In genomic region chr12:113154351-113154973, GRCh38 we compare ENCODE assay signal across 9 cellular contexts. TPM values are rescaled to one million over a fixed set of nuclear protein-coding genes. Genes with fewer than 3 reads are reported as not detected.
DNase-seq lines count a peak whose midpoint lies in the region; ATAC-seq, FAIRE-seq and TF ChIP-seq lines count a peak whose summit lies in the region.
"Had no signal": no experiment of that assay in that cellular context is flagged by ENCODE, and none has a peak within 500 bp of the region (broad histone marks: within the 10 kb centered on the region; RNA-seq: fewer than 3 reads in every experiment).

No MANE protein-coding gene starts in this region.

- H3K4me1 ChIP-seq in small intestine (ENCODE audit: control insufficient read depth in 2 of 2, insufficient read depth in 1 of 2, low read depth in 1 of 2, low read length in 1 of 2): no peaks in the 10 kb centered on the region
- H3K4me1 ChIP-seq in tibial nerve: peaks cover 0 to 39% (median 15%) of the 10 kb centered on the region in 4 donors

- peaks cover 0 to 15% of the 10 kb centered on the region in 2 donors for H3K36me3 Mint-ChIP-seq in naive B cell
- H3K36me3 Mint-ChIP-seq: activated naive CD4-positive, alpha-beta T cell treated with anti-CD3 and anti-CD28 coated beads, Interleukin-2, amount 50 U/mL, for 72 hours had no signal

- H3K4me3 ChIP-seq in small intestine (ENCODE audit: low read depth in 1 of 2, low read length in 2 of 2): peak overlapping the region in 1 of 2 donors; percentile 18
- H3K4me3 ChIP-seq in tibial nerve: peak overlapping the region in 1 of 4 donors; percentile 23

- FAIRE-seq in small intestine (lab: Jason Lieb, UNC): no peak

- no peak for TF ChIP-seq POLR2A in tibial nerve (IDR thresholded peaks at IDR 0.05)

- DNase-seq in DMS53 treated with DMSO at 0.1 percent for 48 hours (lab: John Stamatoyannopoulos, UW; ENCODE audit: unreplicated experiment) (peak; percentile 80), NCI-H146 (lab: John Stamatoyannopoulos, UW) (peak; percentile 52), dermis blood vessel endothelial cell (peak; percentile 56), naive B cell (no peak), small intestine (no peak), tibial nerve (ENCODE audit: low spot score in 2 of 2) (no peak)

- no peaks in the 10 kb centered on the region for H3K9me3 Mint-ChIP-seq in naive B cell
- H3K9me3 Mint-ChIP-seq: activated naive CD4-positive, alpha-beta T cell treated with anti-CD3 and anti-CD28 coated beads, Interleukin-2, amount 50 U/mL, for 72 hours had no signal

- H3K27ac Mint-ChIP-seq in naive B cell: no peak overlapping the region
- H3K27ac Mint-ChIP-seq: activated naive CD4-positive, alpha-beta T cell treated with anti-CD3 and anti-CD28 coated beads, Interleukin-2, amount 50 U/mL, for 72 hours had no signal

- 1 to 5% (median 3%) methylated on average over 41 to 51 of the region's 51 CpGs for WGBS in small intestine, 3 donors
- 6 to 22% methylated on average over 10 to 51 of the region's 51 CpGs for WGBS in tibial nerve, 2 donors

- H3K27me3 Mint-ChIP-seq in naive B cell: no peaks in the 10 kb centered on the region

- no peaks in the 10 kb centered on the region for H3K9me3 ChIP-seq in small intestine (ENCODE audit: control insufficient read depth, low read depth)
- H3K9me3 ChIP-seq in tibial nerve: no peaks in the 10 kb centered on the region

- ATAC-seq in naive B cell (ENCODE audit: low read depth in 2 of 2): peak; percentile 11 to 19
- no peak for ATAC-seq in GM19351 (IDR thresholded peaks at IDR 0.05; ENCODE audit: unreplicated experiment)
- no peak for ATAC-seq in HG03196 (IDR thresholded peaks at IDR 0.05; ENCODE audit: unreplicated experiment)

- peaks cover 0 to 2% of the 10 kb centered on the region in 2 donors for H3K27me3 ChIP-seq in small intestine (ENCODE audit: control insufficient read depth in 2 of 2, insufficient read depth in 2 of 2, low read length in 2 of 2)
- H3K27me3 ChIP-seq in tibial nerve: peaks cover 0 to 45% of the 10 kb centered on the region in 2 donors

- H3K27ac ChIP-seq in small intestine (ENCODE audit: low read depth in 1 of 2, low read length in 1 of 2): no peak overlapping the region
- no peak overlapping the region for H3K27ac ChIP-seq in tibial nerve

- H3K4me1 Mint-ChIP-seq in naive B cell: peaks cover 7 to 26% (median 17%) of the 10 kb centered on the region in 3 donors

- H3K36me3 ChIP-seq in small intestine (ENCODE audit: control insufficient read depth in 2 of 2, insufficient read depth in 2 of 2, low read length in 2 of 2) (peaks cover 7 to 8% of the 10 kb centered on the region in 2 donors), tibial nerve (peaks cover 0 to 23% (median 3%) of the 10 kb centered on the region in 3 donors)

- peak overlapping the region; percentile 52 to 88 (median 82) for H3K4me3 Mint-ChIP-seq in naive B cell

- TF ChIP-seq CTCF in tibial nerve (IDR thresholded peaks at IDR 0.05): no peak

- no peak for TF ChIP-seq EP300 in tibial nerve (IDR thresholded peaks at IDR 0.05)

RNA-seq across cellular contexts. Expression of gene CFAP73, which starts 4.9 kb away (rescaled TPM):
- total RNA-seq in dermis blood vessel endothelial cell (not detected in 2 replicates), tibial nerve (not detected)
- polyA plus RNA-seq in naive B cell (ENCODE audit: low read depth in 6 of 6) (1 to 10 TPM in 1 of 6 donors, not detected in 5; 1.2 TPM), small intestine (under 1 TPM in 1 of 3 donors, not detected in 2; 0.19 TPM)

RNA-seq across cellular contexts. Expression of gene RASAL1, which starts 18.9 kb away (rescaled TPM):
- total RNA-seq in dermis blood vessel endothelial cell (under 0.01 and 0.05 TPM in 2 replicates), tibial nerve (1 to 10 TPM in 3 of 4 donors, under 1 TPM in 1; 0.87 to 5.2 (median 3.3) TPM)
- polyA plus RNA-seq in naive B cell (ENCODE audit: low read depth in 6 of 6) (under 1 TPM in 4 of 6 donors, not detected in 2; 0.17 to 0.48 (median 0.41) TPM), small intestine (under 1 TPM in 2 of 3 donors, not detected in 1; 0.16 to 0.81 TPM)

RNA-seq across cellular contexts. Expression of gene DDX54, which starts 30.8 kb away (rescaled TPM):
- total RNA-seq in dermis blood vessel endothelial cell (44.7 and 49.0 TPM in 2 replicates), tibial nerve (100 to 1,000 TPM in 1 of 4 donors, 10 to 100 TPM in 3; 49.4 to 105 (median 83.0) TPM)
- polyA plus RNA-seq in naive B cell (ENCODE audit: low read depth in 6 of 6) (10 to 100 TPM in 5 of 6 donors, 1 to 10 TPM in 1; 9.0 to 45.5 (median 25.4) TPM), small intestine (10 to 100 TPM; 34.9 to 75.6 (median 49.4) TPM)

RNA-seq across cellular contexts. Expression of gene RITA1, which starts 31.1 kb away (rescaled TPM):
- total RNA-seq in dermis blood vessel endothelial cell: 25.0 and 28.3 TPM in 2 replicates
- 10 to 100 TPM; 21.0 to 31.9 (median 24.1) TPM for polyA plus RNA-seq in naive B cell (ENCODE audit: low read depth in 6 of 6)
- polyA plus RNA-seq in small intestine: 10 to 100 TPM; 18.8 to 31.5 (median 20.5) TPM
- total RNA-seq in tibial nerve: 10 to 100 TPM in 3 of 4 donors, 1 to 10 TPM in 1; 8.3 to 27.5 (median 14.1) TPM

Comparison
In these comparisons a context has a peak if more than half of its experiments do, and no peak if none do; other contexts are left out.
1. DNase-seq: peak in DMS53 treated with DMSO at 0.1 percent for 48 hours (single experiment), NCI-H146 (single experiment) and dermis blood vessel endothelial cell (single experiment); none in naive B cell (single experiment), small intestine (single experiment) and tibial nerve (0 of 2).
2. ATAC-seq: peak in naive B cell (2 of 2); none in GM19351 (single experiment) and HG03196 (single experiment).